In the genomic region with DNA sequence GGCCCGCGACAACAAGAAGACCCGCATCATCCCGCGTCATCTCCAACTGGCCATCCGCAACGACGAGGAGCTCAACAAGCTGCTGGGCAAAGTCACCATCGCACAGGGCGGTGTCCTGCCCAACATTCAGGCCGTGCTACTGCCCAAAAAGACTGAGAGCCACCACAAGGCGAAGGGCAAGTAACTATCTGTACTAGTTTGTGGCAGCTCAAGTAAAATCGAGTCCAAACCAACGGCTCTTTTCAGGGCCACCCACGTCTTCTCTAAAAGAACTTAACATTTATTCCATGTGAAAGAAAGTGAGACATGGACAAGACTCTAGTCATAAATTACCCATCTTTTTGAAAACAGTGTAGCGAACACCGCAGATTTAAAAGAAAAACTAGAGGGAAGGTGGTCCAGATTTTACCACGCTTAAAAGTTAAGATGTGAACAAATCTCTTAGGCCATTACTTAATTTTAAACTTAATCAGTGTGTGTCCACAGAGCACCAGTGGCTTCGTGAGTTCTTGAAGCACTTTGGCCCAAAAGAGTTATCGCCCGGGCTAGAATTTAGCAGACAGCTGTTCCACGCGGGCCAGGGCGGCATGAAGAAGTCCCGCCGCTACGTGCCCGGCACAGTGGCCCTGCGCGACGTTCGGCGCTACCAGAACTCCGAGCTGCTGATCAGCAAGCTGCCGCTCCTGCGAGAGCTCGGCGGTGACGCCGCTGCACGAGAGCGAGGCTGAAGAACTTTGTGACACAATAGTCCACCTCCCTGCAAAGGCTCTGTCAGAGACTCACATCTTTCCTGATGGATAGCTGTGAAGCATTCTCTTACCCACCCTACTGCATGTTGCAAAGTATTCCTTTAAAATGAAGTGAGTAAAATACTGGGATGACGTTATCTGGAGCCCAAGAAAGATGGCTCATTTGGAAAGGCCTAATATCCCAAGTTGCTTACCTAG, we compare ENCODE assay signal across 8 cellular contexts.
DNase-seq lines count a peak whose midpoint lies in the region; ATAC-seq and TF ChIP-seq lines count a peak whose summit lies in the region.

No MANE protein-coding gene starts in this region.

- no peak overlapping the region for H3K27ac Mint-ChIP-seq in nephron progenitor cell

- peak; percentile 87 for DNase-seq in ELR (ENCODE audit: low read depth)
- peak; percentile 42 for DNase-seq in activated T-cell treated with anti-CD3 and anti-CD28 coated beads for 4 hours
- DNase-seq in esophagus muscularis mucosa (ENCODE audit: extremely low spot score), result no peak
- DNase-seq in nephron progenitor cell, result peak; percentile 69
- peak; percentile 72 to 93 for DNase-seq in upper lobe of left lung

- TF ChIP-seq CTCF in OCI-LY1 (IDR thresholded peaks at IDR 0.05; ENCODE audit: low read length) (no peak), esophagus muscularis mucosa (IDR thresholded peaks at IDR 0.05) (no peak), nephron progenitor cell (IDR thresholded peaks at IDR 0.05) (no peak), upper lobe of left lung (IDR thresholded peaks at IDR 0.05) (no peak)

- peak; percentile 0 for ATAC-seq in HG02885 (IDR thresholded peaks at IDR 0.05; ENCODE audit: poor library complexity, unreplicated experiment)
- ATAC-seq in upper lobe of left lung (ENCODE audit: low FRiP score in 2 of 2), result peak; percentile 19 to 25
- ATAC-seq in GM21786 (IDR thresholded peaks at IDR 0.05; ENCODE audit: unreplicated experiment), result no peak

- peak overlapping the region; percentile 88 for H3K9ac ChIP-seq in OCI-LY1 (ENCODE audit: low read length)

- H2AFZ ChIP-seq in OCI-LY1 (ENCODE audit: low read length), result no peak overlapping the region

- peak overlapping the region; percentile 64 for H3K4me3 ChIP-seq in OCI-LY1 (ENCODE audit: low read depth, low read length, poor library complexity, severe bottlenecking)
- peak overlapping the region; percentile 59 to 64 (median 62) for H3K4me3 ChIP-seq in esophagus muscularis mucosa
- peak overlapping the region; percentile 23 to 54 (median 53) for H3K4me3 ChIP-seq in upper lobe of left lung

- no peaks in the 10 kb centered on the region for H3K79me2 ChIP-seq in OCI-LY1 (ENCODE audit: insufficient read depth, low read length)

- H3K4me3 Mint-ChIP-seq in nephron progenitor cell, result no peak overlapping the region

- TF ChIP-seq EP300 in esophagus muscularis mucosa (IDR thresholded peaks at IDR 0.05), result no peak
- no peak for TF ChIP-seq EP300 in upper lobe of left lung (IDR thresholded peaks at IDR 0.05)

- peaks cover 55% of the 10 kb centered on the region for H3K4me1 ChIP-seq in OCI-LY1 (ENCODE audit: insufficient read depth, low read length, severe bottlenecking)
- H3K4me1 ChIP-seq in esophagus muscularis mucosa, result peaks cover 18 to 28% (median 23%) of the 10 kb centered on the region in 4 donors
- peaks cover 1 to 31% (median 9%) of the 10 kb centered on the region in 4 donors for H3K4me1 ChIP-seq in upper lobe of left lung

- H3F3A ChIP-seq in OCI-LY1 (ENCODE audit: insufficient read depth, low read length), result no peaks in the 10 kb centered on the region; the same call in 1 of the 2 replicates

- TF ChIP-seq POLR2A in esophagus muscularis mucosa (IDR thresholded peaks at IDR 0.05; ENCODE audit: low read depth), result no peak
- peak in 1 of 4 donors; percentile 34 for TF ChIP-seq POLR2A in upper lobe of left lung (IDR thresholded peaks at IDR 0.05)

- no peaks in the 10 kb centered on the region for H3K27me3 Mint-ChIP-seq in nephron progenitor cell (ENCODE audit: low read depth, poor library complexity)

- H3K9me3 Mint-ChIP-seq in nephron progenitor cell, result no peaks in the 10 kb centered on the region

- 9% methylated on average over 12 of the region's 43 CpGs for WGBS in esophagus muscularis mucosa
- WGBS in upper lobe of left lung, 2 donors, result 14 to 20% methylated on average over 38 to 41 of the region's 43 CpGs

- H3K36me3 Mint-ChIP-seq in nephron progenitor cell (ENCODE audit: low read depth), result no peaks in the 10 kb centered on the region

- H3K36me3 ChIP-seq in OCI-LY1 (ENCODE audit: insufficient read depth, low read length), result no peaks in the 10 kb centered on the region; the same call in 1 of the 2 replicates
- H3K36me3 ChIP-seq in esophagus muscularis mucosa, result peaks cover 0 to 11% (median 0%) of the 10 kb centered on the region in 4 donors
- H3K36me3 ChIP-seq in upper lobe of left lung, result no peaks in the 10 kb centered on the region

- H3K27me3 ChIP-seq in OCI-LY1 (ENCODE audit: insufficient read depth, low read length), result no peaks in the 10 kb centered on the region
- H3K27me3 ChIP-seq in esophagus muscularis mucosa, result no peaks in the 10 kb centered on the region
- no peaks in the 10 kb centered on the region for H3K27me3 ChIP-seq in upper lobe of left lung

- peak overlapping the region; percentile 96 for H3K27ac ChIP-seq in OCI-LY1 (ENCODE audit: low read depth, low read length, poor library complexity, severe bottlenecking)
- peak overlapping the region; percentile 88 to 96 (median 92) for H3K27ac ChIP-seq in esophagus muscularis mucosa (replicated peaks in 1 of 4)
- H3K27ac ChIP-seq in upper lobe of left lung, result peak overlapping the region; percentile 74 to 92 (median 88)

- H3K9me2 ChIP-seq in OCI-LY1 (ENCODE audit: low read depth, low read length), result no peaks in the 10 kb centered on the region

- H4K20me1 ChIP-seq in OCI-LY1 (ENCODE audit: insufficient read depth, low read length), result no peaks in the 10 kb centered on the region

- intact Hi-C loops in esophagus muscularis mucosa (cut with DNase I), result loop anchor here (5.0 to 10.0 kb wide), 2 partner anchors 44 to 1119 kb away; a partner anchor contains a TSS

- peaks cover 48% of the 10 kb centered on the region for H3K4me1 Mint-ChIP-seq in nephron progenitor cell

- no peaks in the 10 kb centered on the region for H3K9me3 ChIP-seq in OCI-LY1 (ENCODE audit: low read length)
- no peaks in the 10 kb centered on the region for H3K9me3 ChIP-seq in esophagus muscularis mucosa
- H3K9me3 ChIP-seq in upper lobe of left lung, result no peaks in the 10 kb centered on the region

- peak overlapping the region; percentile 86 for H3K4me2 ChIP-seq in OCI-LY1 (ENCODE audit: low read length)
